ENCODE assay signal across 15 cellular contexts in the genomic region with DNA sequence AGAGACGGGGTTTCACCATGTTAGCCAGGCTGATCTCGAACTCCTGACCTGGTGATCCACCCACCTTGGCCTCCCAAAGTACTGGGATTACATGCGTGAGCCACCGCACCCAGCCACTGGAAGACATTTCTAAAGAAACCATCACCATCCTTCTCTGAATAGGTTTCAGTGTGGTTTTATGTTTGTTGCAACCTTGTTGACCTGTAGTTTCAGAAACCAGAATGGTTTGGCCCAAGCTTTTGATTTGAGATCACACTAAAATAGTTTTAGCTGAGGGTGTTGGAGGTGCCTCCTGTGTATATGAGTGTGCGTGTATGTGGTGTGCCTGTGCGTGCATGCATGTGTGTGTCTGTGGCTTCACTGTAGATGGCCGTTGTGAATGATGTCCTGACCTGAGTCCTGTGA. TPM values are rescaled to one million over a fixed set of nuclear protein-coding genes. Genes with fewer than 3 reads are reported as not detected.
DNase-seq lines count a peak whose midpoint lies in the region; ATAC-seq and TF ChIP-seq lines count a peak whose summit lies in the region.
"Had no signal": no experiment of that assay in that cellular context is flagged by ENCODE, and none has a peak within 500 bp of the region (broad histone marks: within the 10 kb centered on the region; RNA-seq: fewer than 3 reads in every experiment).

No MANE protein-coding gene starts in this region.

- peak overlapping the region; percentile 27 for H3K4me3 Mint-ChIP-seq in activated CD8-positive, alpha-beta memory T cell treated with anti-CD3 and anti-CD28 coated beads, Interleukin-2, amount 10 ng/mL, durations not matched to agents 7 days and 5 days
- H3K4me3 Mint-ChIP-seq in activated T-helper 1 cell treated with anti-CD3 and anti-CD28 coated beads, Interleukin-12 subunit alpha, Interleukin-12 subunit beta, Interleukin-2, Interleukin-4 antibody, amounts not matched to agents 30 ng/mL and 10 ng/mL and 1 ng/mL, durations not matched to agents 14 hours and 24 hours and 36 hours: peak overlapping the region; percentile 74
- no peak overlapping the region for H3K4me3 Mint-ChIP-seq in progenitor cell of endocrine pancreas (ENCODE audit: low read depth)

- H3K27ac Mint-ChIP-seq in activated CD8-positive, alpha-beta memory T cell treated with anti-CD3 and anti-CD28 coated beads, Interleukin-2, amount 10 ng/mL, durations not matched to agents 7 days and 5 days: peak overlapping the region; percentile 90
- peak overlapping the region; percentile 88 for H3K27ac Mint-ChIP-seq in activated T-helper 1 cell treated with anti-CD3 and anti-CD28 coated beads, Interleukin-12 subunit alpha, Interleukin-12 subunit beta, Interleukin-2, Interleukin-4 antibody, amounts not matched to agents 30 ng/mL and 10 ng/mL and 1 ng/mL, durations not matched to agents 14 hours and 24 hours and 36 hours
- H3K27ac Mint-ChIP-seq in progenitor cell of endocrine pancreas: peak overlapping the region; percentile 60

- H3K36me3 Mint-ChIP-seq in activated CD8-positive, alpha-beta memory T cell treated with anti-CD3 and anti-CD28 coated beads, Interleukin-2, amount 10 ng/mL, durations not matched to agents 7 days and 5 days: peaks cover 46% of the 10 kb centered on the region
- H3K36me3 Mint-ChIP-seq in activated T-helper 1 cell treated with anti-CD3 and anti-CD28 coated beads, Interleukin-12 subunit alpha, Interleukin-12 subunit beta, Interleukin-2, Interleukin-4 antibody, amounts not matched to agents 30 ng/mL and 10 ng/mL and 1 ng/mL, durations not matched to agents 14 hours and 24 hours and 36 hours (ENCODE audit: low read depth): peaks cover 24% of the 10 kb centered on the region
- peaks cover 1% of the 10 kb centered on the region for H3K36me3 Mint-ChIP-seq in progenitor cell of endocrine pancreas (ENCODE audit: insufficient read depth)

- ATAC-seq in activated CD8-positive, alpha-beta memory T cell treated with anti-CD3 and anti-CD28 coated beads, Interleukin-2, amount 10 ng/mL, durations not matched to agents 7 days and 5 days: peak; percentile 30
- ATAC-seq in HG02981 (IDR thresholded peaks at IDR 0.05; ENCODE audit: unreplicated experiment): peak; percentile 34
- ATAC-seq: right cardiac atrium had no signal

- DNase-seq in activated CD8-positive, alpha-beta memory T cell treated with anti-CD3 and anti-CD28 coated beads, Interleukin-2, amount 10 ng/mL, durations not matched to agents 7 days and 5 days: peak; percentile 81
- DNase-seq in activated CD8-positive, alpha-beta memory T cell treated with anti-CD3 and anti-CD28 coated beads, Interleukin-2, amount 50 U/mL, for 4 hours: no peak
- DNase-seq in activated T-helper 1 cell treated with anti-CD3 and anti-CD28 coated beads, Interleukin-12 subunit alpha, Interleukin-12 subunit beta, Interleukin-2, Interleukin-4 antibody, amounts not matched to agents 30 ng/mL and 10 ng/mL and 1 ng/mL, durations not matched to agents 14 hours and 24 hours and 36 hours (ENCODE audit: low spot score): no peak
- DNase-seq in progenitor cell of endocrine pancreas (ENCODE audit: low spot score, unreplicated experiment): no peak
- DNase-seq in COR-L47 (lab: John Stamatoyannopoulos, UW): no peak
- no peak for DNase-seq in NCI-H128 (lab: John Stamatoyannopoulos, UW; ENCODE audit: unreplicated experiment)
- no peak for DNase-seq in NCI-H146 treated with DMSO at 0.1 percent for 48 hours (lab: John Stamatoyannopoulos, UW; ENCODE audit: unreplicated experiment)
- DNase-seq: EL; NCI-H1105 treated with DMSO at 0.1 percent for 48 hours; NCI-H226; right cardiac atrium; SHP77; stimulated activated CD4-positive, alpha-beta T cell treated with anti-CD3 and anti-CD28 coated beads, Interleukin-1b, Interleukin-23, amount 100 ng/mL, for 48 hours; tibial artery had no signal

- no peaks in the 10 kb centered on the region for H3K9me3 Mint-ChIP-seq in activated CD8-positive, alpha-beta memory T cell treated with anti-CD3 and anti-CD28 coated beads, Interleukin-2, amount 10 ng/mL, durations not matched to agents 7 days and 5 days (ENCODE audit: low read depth)
- no peaks in the 10 kb centered on the region for H3K9me3 Mint-ChIP-seq in activated T-helper 1 cell treated with anti-CD3 and anti-CD28 coated beads, Interleukin-12 subunit alpha, Interleukin-12 subunit beta, Interleukin-2, Interleukin-4 antibody, amounts not matched to agents 30 ng/mL and 10 ng/mL and 1 ng/mL, durations not matched to agents 14 hours and 24 hours and 36 hours
- H3K9me3 Mint-ChIP-seq in progenitor cell of endocrine pancreas (ENCODE audit: low read depth): no peaks in the 10 kb centered on the region

- intact Hi-C loops in activated T-helper 1 cell treated with anti-CD3 and anti-CD28 coated beads, Interleukin-12 subunit alpha, Interleukin-12 subunit beta, Interleukin-2, Interleukin-4 antibody, amounts not matched to agents 30 ng/mL and 10 ng/mL and 1 ng/mL, durations not matched to agents 14 hours and 24 hours and 36 hours (cut with micrococcal nuclease): no loop called here

- no peaks in the 10 kb centered on the region for H3K27me3 Mint-ChIP-seq in activated CD8-positive, alpha-beta memory T cell treated with anti-CD3 and anti-CD28 coated beads, Interleukin-2, amount 10 ng/mL, durations not matched to agents 7 days and 5 days
- H3K27me3 Mint-ChIP-seq in activated T-helper 1 cell treated with anti-CD3 and anti-CD28 coated beads, Interleukin-12 subunit alpha, Interleukin-12 subunit beta, Interleukin-2, Interleukin-4 antibody, amounts not matched to agents 30 ng/mL and 10 ng/mL and 1 ng/mL, durations not matched to agents 14 hours and 24 hours and 36 hours (ENCODE audit: insufficient read depth): no peaks in the 10 kb centered on the region
- H3K27me3 Mint-ChIP-seq in progenitor cell of endocrine pancreas: no peaks in the 10 kb centered on the region

- no peak for TF ChIP-seq CTCF in progenitor cell of endocrine pancreas (IDR thresholded peaks at IDR 0.05; ENCODE audit: unreplicated experiment)

- CTCF ChIA-PET in activated CD8-positive, alpha-beta memory T cell treated with anti-CD3 and anti-CD28 coated beads, Interleukin-2, amount 10 ng/mL, durations not matched to agents 7 days and 5 days (lab: Charles Lee): interaction anchor here (0.8 to 10.4 kb wide), 10 partner anchors 12 to 98 kb away, joined by 3 to 166 read pairs (median 4); no protein-coding TSS in a partner anchor

- H3K4me1 Mint-ChIP-seq in activated CD8-positive, alpha-beta memory T cell treated with anti-CD3 and anti-CD28 coated beads, Interleukin-2, amount 10 ng/mL, durations not matched to agents 7 days and 5 days: peaks cover 99% of the 10 kb centered on the region
- peaks cover 90% of the 10 kb centered on the region for H3K4me1 Mint-ChIP-seq in activated T-helper 1 cell treated with anti-CD3 and anti-CD28 coated beads, Interleukin-12 subunit alpha, Interleukin-12 subunit beta, Interleukin-2, Interleukin-4 antibody, amounts not matched to agents 30 ng/mL and 10 ng/mL and 1 ng/mL, durations not matched to agents 14 hours and 24 hours and 36 hours (ENCODE audit: low read depth)
- peaks cover 3% of the 10 kb centered on the region for H3K4me1 Mint-ChIP-seq in progenitor cell of endocrine pancreas (ENCODE audit: low read depth)

RNA-seq across cellular contexts. Expression of a gene that starts 26.2 kb away (rescaled TPM):
- total RNA-seq in activated CD8-positive, alpha-beta memory T cell treated with anti-CD3 and anti-CD28 coated beads, Interleukin-2, amount 10 ng/mL, durations not matched to agents 7 days and 5 days: 100 to 1,000 TPM; 144 to 229 TPM
- 54.6 and 55.7 TPM in 2 replicates for total RNA-seq in activated T-helper 1 cell treated with anti-CD3 and anti-CD28 coated beads, Interleukin-12 subunit alpha, Interleukin-12 subunit beta, Interleukin-2, Interleukin-4 antibody, amounts not matched to agents 30 ng/mL and 10 ng/mL and 1 ng/mL, durations not matched to agents 14 hours and 24 hours and 36 hours
- 30.5 and 33.0 TPM in 2 replicates for total RNA-seq in progenitor cell of endocrine pancreas
